In genomic region chr6:83180396-83180950, GRCh38 we compare ENCODE assay signal across 28 cellular contexts.
"Had no signal": no experiment of that assay in that cellular context is flagged by ENCODE, and none has a peak within 500 bp of the region (broad histone marks: within the 10 kb centered on the region; RNA-seq: fewer than 3 reads in every experiment).

No MANE protein-coding gene starts in this region.

- H3K9me3 Mint-ChIP-seq: naive thymus-derived CD4-positive, alpha-beta T cell; natural killer cell treated with Interleukin-12 subunit alpha and Interleukin-12 subunit beta and Interleukin-15 and Interleukin-18, amount 100 ng/mL, for 72 hours; neural crest cell; stimulated activated effector memory CD8-positive, alpha-beta T cell treated with anti-CD3 and anti-CD28 coated beads, Interleukin-12 subunit alpha, Interleukin-12 subunit beta, amount 100 ng/mL, for 72 hours; stimulated activated naive CD8-positive, alpha-beta T cell treated with anti-CD3 and anti-CD28 coated beads, Interleukin-15, Interleukin-2, amounts not matched to agents 100 ng/mL and 50 ng/mL, for 24 hours; type B pancreatic cell had no signal

- H3K4me3 ChIP-seq: left lung, lower lobe of right lung, mucosa of descending colon, pancreas, prostate gland, skin epidermis, spleen, suprapubic skin, thoracic aorta, tibial artery, uterus had no signal

- H3K36me3 ChIP-seq: thoracic aorta, uterus had no signal

- ATAC-seq: left colon; left lung; lower lobe of right lung; mucosa of descending colon; naive thymus-derived CD4-positive, alpha-beta T cell; natural killer cell treated with Interleukin-12 subunit alpha and Interleukin-12 subunit beta and Interleukin-15 and Interleukin-18, amount 100 ng/mL, for 72 hours; pancreas; right cardiac atrium; sciatic nerve; stimulated activated effector memory CD8-positive, alpha-beta T cell treated with anti-CD3 and anti-CD28 coated beads, Interleukin-12 subunit alpha, Interleukin-12 subunit beta, amount 100 ng/mL, for 72 hours had no signal

- FAIRE-seq: kidney, pancreas had no signal

- H3K9me3 ChIP-seq: left lung, lower lobe of right lung, mucosa of descending colon, pancreas, prostate gland, spleen, suprapubic skin, thoracic aorta, tibial artery, uterus had no signal

- H3K27me3 ChIP-seq: left lung, pancreas, spleen, suprapubic skin, tibial artery, uterus had no signal

- H3K27ac Mint-ChIP-seq: natural killer cell treated with Interleukin-12 subunit alpha and Interleukin-12 subunit beta and Interleukin-15 and Interleukin-18, amount 100 ng/mL, for 72 hours; stimulated activated effector memory CD8-positive, alpha-beta T cell treated with anti-CD3 and anti-CD28 coated beads, Interleukin-12 subunit alpha, Interleukin-12 subunit beta, amount 100 ng/mL, for 72 hours; stimulated activated naive CD8-positive, alpha-beta T cell treated with anti-CD3 and anti-CD28 coated beads, Interleukin-15, Interleukin-2, amounts not matched to agents 100 ng/mL and 50 ng/mL, for 24 hours; type B pancreatic cell had no signal

- H3K4me1 ChIP-seq: left lung, lower lobe of right lung, pancreas, prostate gland, spleen, suprapubic skin, tibial artery, uterus had no signal

- H3K27ac ChIP-seq: left lung, lower lobe of right lung, pancreas, prostate gland, skin epidermis, spleen, suprapubic skin, thoracic aorta, tibial artery, uterus had no signal

- DNase-seq: hippocampal formation; kidney; left colon; left lung; lower lobe of right lung; midbrain; mucosa of descending colon; naive thymus-derived CD4-positive, alpha-beta T cell; nucleus accumbens; pancreas; posterior cingulate gyrus; retina; right cardiac atrium; spleen; stimulated activated CD4-positive, alpha-beta T cell treated with anti-CD3 and anti-CD28 coated beads, Interleukin-4, amount 100 ng/mL, for 24 hours; stimulated activated naive CD4-positive, alpha-beta T cell; tibial artery; uterus had no signal

- H3K4me3 Mint-ChIP-seq: naive thymus-derived CD4-positive, alpha-beta T cell; natural killer cell treated with Interleukin-12 subunit alpha and Interleukin-12 subunit beta and Interleukin-15 and Interleukin-18, amount 100 ng/mL, for 72 hours; neural crest cell; stimulated activated effector memory CD8-positive, alpha-beta T cell treated with anti-CD3 and anti-CD28 coated beads, Interleukin-12 subunit alpha, Interleukin-12 subunit beta, amount 100 ng/mL, for 72 hours; stimulated activated naive CD8-positive, alpha-beta T cell treated with anti-CD3 and anti-CD28 coated beads, Interleukin-15, Interleukin-2, amounts not matched to agents 100 ng/mL and 50 ng/mL, for 24 hours; type B pancreatic cell had no signal

- H3K27me3 Mint-ChIP-seq: naive thymus-derived CD4-positive, alpha-beta T cell; natural killer cell treated with Interleukin-12 subunit alpha and Interleukin-12 subunit beta and Interleukin-15 and Interleukin-18, amount 100 ng/mL, for 72 hours; stimulated activated naive CD8-positive, alpha-beta T cell treated with anti-CD3 and anti-CD28 coated beads, Interleukin-15, Interleukin-2, amounts not matched to agents 100 ng/mL and 50 ng/mL, for 24 hours; type B pancreatic cell had no signal

- H3K4me1 Mint-ChIP-seq: stimulated activated effector memory CD8-positive, alpha-beta T cell treated with anti-CD3 and anti-CD28 coated beads, Interleukin-12 subunit alpha, Interleukin-12 subunit beta, amount 100 ng/mL, for 72 hours had no signal
